ENCODE assay signal across 26 cellular contexts in the genomic region with DNA sequence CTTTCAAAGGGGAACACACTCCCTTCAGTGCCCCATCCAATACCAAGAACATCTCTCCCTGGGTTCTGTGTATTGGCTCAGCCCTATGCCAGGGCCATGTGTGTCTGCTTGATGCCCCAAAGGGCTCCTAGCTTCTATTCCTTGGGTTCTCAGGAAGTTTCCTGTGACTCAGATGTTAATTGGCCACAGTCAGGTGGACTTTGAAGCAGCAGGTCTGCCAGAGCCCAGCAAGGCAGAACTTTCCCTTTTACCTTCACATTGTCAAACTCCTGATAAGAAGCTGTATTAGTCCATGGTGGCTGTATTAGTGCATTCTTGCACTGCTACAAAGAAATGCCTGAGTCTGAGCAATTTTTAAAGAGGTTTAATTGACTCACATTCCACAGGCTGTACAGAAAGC.
"Had no signal": no experiment of that assay in that cellular context is flagged by ENCODE, and none has a peak within 500 bp of the region (broad histone marks: within the 10 kb centered on the region; RNA-seq: fewer than 3 reads in every experiment).

No MANE protein-coding gene starts in this region.

- H3K27ac ChIP-seq: adrenal gland, body of pancreas, cardiac muscle cell, colonic mucosa, epithelial cell of prostate, esophagus squamous epithelium had no signal

- H3K4me1 ChIP-seq: adrenal gland, body of pancreas, colonic mucosa, esophagus squamous epithelium had no signal

- H3K36me3 ChIP-seq: adrenal gland, cardiac muscle cell, colonic mucosa, esophagus squamous epithelium had no signal

- H3K4me3 ChIP-seq: adrenal gland, body of pancreas, cardiac muscle cell, colonic mucosa, esophagus squamous epithelium had no signal

- H3K9me3 ChIP-seq: adrenal gland, body of pancreas, colonic mucosa had no signal

- H3K27me3 ChIP-seq: adrenal gland, body of pancreas, cardiac muscle cell, colonic mucosa, esophagus squamous epithelium had no signal

- DNase-seq: activated CD4-positive, alpha-beta memory T cell treated with anti-CD3 and anti-CD28 coated beads for 36 hours; activated CD4-positive, alpha-beta T cell treated with anti-CD3 and anti-CD28 coated beads for 36 hours; activated CD4-positive, alpha-beta T cell treated with anti-CD3 and anti-CD28 coated beads, Interleukin-2, amount 10 ng/mL, durations not matched to agents 24 days and 14 days; activated CD4-positive, CD25-positive, alpha-beta regulatory T cell; activated CD4-positive, CD25-positive, alpha-beta regulatory T cell treated with anti-CD3 and anti-CD28 coated beads, Interleukin-2, amount 50 U/mL, for 72 hours; activated CD8-positive, alpha-beta memory T cell treated with anti-CD3 and anti-CD28 coated beads, Interleukin-2, amount 10 ng/mL, durations not matched to agents 7 days and 5 days; activated CD8-positive, alpha-beta memory T cell treated with anti-CD3 and anti-CD28 coated beads, Interleukin-2, amount 50 U/mL, for 4 hours; activated CD8-positive, alpha-beta T cell treated with anti-CD3 and anti-CD28 coated beads, Interleukin-2, amount 10 ng/mL, durations not matched to agents 7 days and 5 days; activated effector memory CD4-positive, alpha-beta T cell treated with anti-CD3 and anti-CD28 coated beads, Interleukin-2, amount 50 U/mL, for 16 hours; activated naive CD4-positive, alpha-beta T cell treated with anti-CD3 and anti-CD28 coated beads for 36 hours; activated naive CD8-positive, alpha-beta T cell treated with anti-CD3 and anti-CD28 coated beads for 36 hours; activated naive CD8-positive, alpha-beta T cell treated with anti-CD3 and anti-CD28 coated beads, Interleukin-2, amount 50 U/mL, for 24 hours; activated T-cell treated with anti-CD3 and anti-CD28 coated beads, Interleukin-2, amount 50 U/mL, for 1 hour; activated T-cell treated with anti-CD3 and anti-CD28 coated beads, Interleukin-2, amount 50 U/mL, for 48 hours; adrenal gland; amygdala; aorta; body of pancreas; central memory CD4-positive, alpha-beta T cell; cerebellar nuclear complex; colonic mucosa; effector CD8-positive, alpha-beta T cell; esophagus squamous epithelium; T-helper 2 cell had no signal

- ATAC-seq: activated CD4-positive, alpha-beta T cell treated with anti-CD3 and anti-CD28 coated beads for 36 hours; activated CD8-positive, alpha-beta memory T cell treated with anti-CD3 and anti-CD28 coated beads, Interleukin-2, amount 10 ng/mL, durations not matched to agents 7 days and 5 days; activated CD8-positive, alpha-beta T cell treated with anti-CD3 and anti-CD28 coated beads, Interleukin-2, amount 10 ng/mL, durations not matched to agents 7 days and 5 days; activated naive CD8-positive, alpha-beta T cell treated with anti-CD3 and anti-CD28 coated beads, Interleukin-2, amount 50 U/mL, for 24 hours; body of pancreas had no signal
